In the genomic region with DNA sequence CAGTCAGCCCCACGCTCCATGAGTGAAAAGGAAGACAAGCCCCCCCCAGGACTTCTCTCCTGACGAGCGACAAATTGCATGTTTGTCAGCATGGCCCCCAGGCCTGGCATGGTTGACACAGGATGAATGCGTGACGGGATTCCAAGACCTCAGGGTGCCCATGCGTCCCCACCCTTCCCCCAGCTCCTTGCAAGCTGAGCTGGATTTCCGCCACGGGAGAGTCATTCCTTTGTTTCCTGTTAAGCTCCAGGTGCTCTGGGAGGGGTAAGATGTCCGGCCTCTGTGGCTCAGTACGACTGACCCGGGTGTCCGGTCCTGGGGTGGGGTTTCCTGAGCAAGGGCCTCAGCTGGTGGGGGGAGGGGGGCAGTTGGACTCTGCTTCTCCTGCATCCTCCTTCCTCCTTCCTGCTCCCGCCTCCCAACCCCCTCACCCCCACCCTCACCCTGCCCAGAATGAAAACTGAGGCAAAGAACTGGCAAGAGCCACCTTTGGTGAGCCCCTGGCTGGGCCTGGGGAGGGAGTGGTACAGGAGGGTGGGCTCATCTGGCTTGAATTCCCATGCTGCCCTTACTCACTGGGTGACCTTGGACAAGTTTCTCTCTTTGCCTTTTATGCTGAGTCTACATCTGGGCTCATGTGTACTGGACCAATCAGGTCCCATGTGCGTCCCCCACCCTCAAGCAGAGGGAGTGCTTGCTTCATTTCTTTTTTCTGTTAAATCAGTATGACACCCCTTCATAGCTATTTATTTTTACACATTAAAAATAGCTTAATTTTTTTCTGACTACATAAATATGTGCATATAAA, we compare ENCODE assay signal across 8 cellular contexts. TPM values are rescaled to one million over a fixed set of nuclear protein-coding genes. Genes with fewer than 3 reads are reported as not detected.
DNase-seq lines count a peak whose midpoint lies in the region; ATAC-seq and TF ChIP-seq lines count a peak whose summit lies in the region.

No MANE protein-coding gene starts in this region.

- peak overlapping the region; percentile 96 for H3K4me3 ChIP-seq in MG63
- no peak overlapping the region for H3K4me3 ChIP-seq in effector memory CD4-positive, alpha-beta T cell (ENCODE audit: insufficient read depth, low read depth, low read length, poor library complexity, severe bottlenecking)
- H3K4me3 ChIP-seq in CD4-positive, alpha-beta memory T cell (ENCODE audit: low read length in 2 of 2) = no peak overlapping the region

- peaks cover 43% of the 10 kb centered on the region for H3K36me3 ChIP-seq in MG63
- H3K36me3 ChIP-seq in effector memory CD4-positive, alpha-beta T cell (ENCODE audit: control insufficient read depth, insufficient read depth, low read length) = no peaks in the 10 kb centered on the region
- no peaks in the 10 kb centered on the region for H3K36me3 ChIP-seq in CD4-positive, alpha-beta memory T cell (ENCODE audit: insufficient read depth, low read length)

- no peak for TF ChIP-seq POLR2A in GM18505 (IDR thresholded peaks at IDR 0.05; ENCODE audit: borderline replicate concordance, extremely low read depth, insufficient read depth, insufficient read length)

- no peaks in the 10 kb centered on the region for H3K9me3 Mint-ChIP-seq in mesothelial cell of epicardium
- H3K9me3 Mint-ChIP-seq in CD4-positive, alpha-beta memory T cell = no peaks in the 10 kb centered on the region

- peak; percentile 44 for DNase-seq in AG08395 (ENCODE audit: low spot score)
- DNase-seq in MG63 = peak; percentile 92
- peak; percentile 68 for DNase-seq in ecto neural progenitor cell (ENCODE audit: low spot score)
- no peak for DNase-seq in mesothelial cell of epicardium (ENCODE audit: low spot score in 2 of 2, unreplicated experiment in 2 of 2)
- no peak for DNase-seq in effector memory CD4-positive, alpha-beta T cell
- DNase-seq in superior temporal gyrus (ENCODE audit: extremely low spot score) = no peak
- no peak for DNase-seq in CD4-positive, alpha-beta memory T cell

- H3K9me3 ChIP-seq in MG63 = no peaks in the 10 kb centered on the region
- H3K9me3 ChIP-seq in effector memory CD4-positive, alpha-beta T cell (ENCODE audit: control insufficient read depth, low read length) = no peaks in the 10 kb centered on the region
- H3K9me3 ChIP-seq in CD4-positive, alpha-beta memory T cell (ENCODE audit: control insufficient read depth in 1 of 2, low read length in 2 of 2) = no peaks in the 10 kb centered on the region

- no peak overlapping the region for H3K27ac Mint-ChIP-seq in mesothelial cell of epicardium
- no peak overlapping the region for H3K27ac Mint-ChIP-seq in CD4-positive, alpha-beta memory T cell

- H3K4me1 Mint-ChIP-seq in mesothelial cell of epicardium = peaks cover 20% of the 10 kb centered on the region
- H3K4me1 Mint-ChIP-seq in CD4-positive, alpha-beta memory T cell = peaks cover 4 to 14% (median 7%) of the 10 kb centered on the region in 4 donors

- no peak overlapping the region for H3K27ac ChIP-seq in effector memory CD4-positive, alpha-beta T cell (ENCODE audit: insufficient read depth, low read length, poor library complexity, severe bottlenecking)
- H3K27ac ChIP-seq in CD4-positive, alpha-beta memory T cell (ENCODE audit: low read depth, low read length) = no peak overlapping the region

- POLR2A ChIA-PET in CD4-positive, alpha-beta memory T cell (lab: Charles Lee; ENCODE audit: partially characterized antibody) = interaction anchor here (1.1 kb wide), 1 partner anchor 16 kb away, joined by 4 read pairs; a partner anchor contains a TSS

- peaks cover 14% of the 10 kb centered on the region for H3K4me1 ChIP-seq in effector memory CD4-positive, alpha-beta T cell (ENCODE audit: control insufficient read depth, insufficient read depth, low read length, poor library complexity, severe bottlenecking)
- peaks cover 15% of the 10 kb centered on the region for H3K4me1 ChIP-seq in CD4-positive, alpha-beta memory T cell (ENCODE audit: insufficient read depth, low read length)

- intact Hi-C loops in CD4-positive, alpha-beta memory T cell (cut with micrococcal nuclease) = no loop called here

- CTCF ChIA-PET in CD4-positive, alpha-beta memory T cell (lab: Charles Lee; ENCODE audit: partially characterized antibody) = interaction anchor here (0.7 to 10.1 kb wide), 16 partner anchors 8 to 304 kb away, joined by 3 to 170 read pairs (median 4); a partner anchor contains a TSS

- ATAC-seq in GM18505 (IDR thresholded peaks at IDR 0.05; ENCODE audit: unreplicated experiment) = no peak

- no peaks in the 10 kb centered on the region for H3K27me3 ChIP-seq in MG63
- no peaks in the 10 kb centered on the region for H3K27me3 ChIP-seq in effector memory CD4-positive, alpha-beta T cell (replicated peaks; ENCODE audit: control insufficient read depth, insufficient read depth, low read length, poor library complexity, severe bottlenecking)
- no peaks in the 10 kb centered on the region for H3K27me3 ChIP-seq in CD4-positive, alpha-beta memory T cell (ENCODE audit: insufficient read depth, low read length)

- peak overlapping the region; percentile 72 for H3K4me3 Mint-ChIP-seq in mesothelial cell of epicardium
- peak overlapping the region in 3 of 8 donors; percentile 31 to 67 (median 52) for H3K4me3 Mint-ChIP-seq in CD4-positive, alpha-beta memory T cell

- H3K36me3 Mint-ChIP-seq in mesothelial cell of epicardium = no peaks in the 10 kb centered on the region
- H3K36me3 Mint-ChIP-seq in CD4-positive, alpha-beta memory T cell = no peaks in the 10 kb centered on the region

- no peak for TF ChIP-seq CTCF in mesothelial cell of epicardium (IDR thresholded peaks at IDR 0.05; ENCODE audit: unreplicated experiment)

- H3K27me3 Mint-ChIP-seq in mesothelial cell of epicardium (ENCODE audit: low read depth) = peaks cover 16% of the 10 kb centered on the region
- H3K27me3 Mint-ChIP-seq in CD4-positive, alpha-beta memory T cell = peaks cover 0 to 3% of the 10 kb centered on the region in 2 donors

RNA-seq across cellular contexts. Expression of a gene that starts 2.5 kb away (rescaled TPM):
- 10.3 and 19.1 TPM in 2 replicates for total RNA-seq in MG63 (2014; rRNA removed; shearing (Covaris generic); ENCODE audit: low replicate concordance)
- total RNA-seq in mesothelial cell of epicardium = 10.9 to 12.3 TPM (median 11.7 TPM) in 3 replicates
- under 1 TPM; 0.55 to 0.67 TPM for total RNA-seq in CD4-positive, alpha-beta memory T cell
- not detected for polyA plus RNA-seq in CD4-positive, alpha-beta memory T cell

RNA-seq across cellular contexts. Expression of a gene that starts 16.5 kb away (rescaled TPM):
- 57.9 and 78.1 TPM in 2 replicates for total RNA-seq in MG63 (2014; rRNA removed; shearing (Covaris generic); ENCODE audit: low replicate concordance)
- total RNA-seq in mesothelial cell of epicardium = 80.1 to 85.3 TPM (median 81.3 TPM) in 3 replicates
- total RNA-seq in CD4-positive, alpha-beta memory T cell = 100 to 1,000 TPM; 101 to 102 TPM
- 10 to 100 TPM; 65.1 to 67.8 TPM for polyA plus RNA-seq in CD4-positive, alpha-beta memory T cell

RNA-seq across cellular contexts. Expression of a gene that starts 37.4 kb away (rescaled TPM):
- 0.36 and 2.2 TPM in 2 replicates for total RNA-seq in MG63 (2014; rRNA removed; shearing (Covaris generic); ENCODE audit: low replicate concordance)
- 0.49 to 0.75 TPM (median 0.60 TPM) in 3 replicates for total RNA-seq in mesothelial cell of epicardium
- 1 to 10 TPM in 1 of 2 experiments, under 1 TPM in 1; 0.96 to 1.1 TPM for total RNA-seq in CD4-positive, alpha-beta memory T cell
- under 1 TPM in 1 of 2 donors, not detected in 1; 0.26 TPM for polyA plus RNA-seq in CD4-positive, alpha-beta memory T cell

RNA-seq across cellular contexts. Expression of a gene that starts 55.4 kb away (rescaled TPM):
- 4.6 and 8.9 TPM in 2 replicates for total RNA-seq in MG63 (2014; rRNA removed; shearing (Covaris generic); ENCODE audit: low replicate concordance)
- total RNA-seq in mesothelial cell of epicardium = 14.1 to 16.1 TPM (median 14.6 TPM) in 3 replicates
- 10 to 100 TPM; 26.4 to 27.3 TPM for total RNA-seq in CD4-positive, alpha-beta memory T cell
- 10 to 100 TPM in 1 of 2 donors, 1 to 10 TPM in 1; 7.8 to 13.7 TPM for polyA plus RNA-seq in CD4-positive, alpha-beta memory T cell

Comparison
In these comparisons a context has a peak if more than half of its experiments do, and no peak if none do; other contexts are left out.
1. DNase-seq: peak in AG08395 (single experiment), MG63 (single experiment) and ecto neural progenitor cell (single experiment); none in mesothelial cell of epicardium (0 of 2), effector memory CD4-positive, alpha-beta T cell (0 of 3), superior temporal gyrus (single experiment) and CD4-positive, alpha-beta memory T cell (0 of 5).